Comparison of ENCODE assay signal across 8 cellular contexts in genomic region chr17:81923302-81924260, GRCh38. TPM values are rescaled to one million over a fixed set of nuclear protein-coding genes. Genes with fewer than 3 reads are reported as not detected.
DNase-seq lines count a peak whose midpoint lies in the region; ATAC-seq and TF ChIP-seq lines count a peak whose summit lies in the region.

No MANE protein-coding gene starts in this region.

- peak overlapping the region; percentile 96 for H3K4ac ChIP-seq in IMR-90 (ENCODE audit: low read depth, low read length)

- H3K79me1 ChIP-seq in IMR-90 (ENCODE audit: low read depth in 1 of 2, low read length in 2 of 2): peaks cover 16 to 70% of the 10 kb centered on the region in 2 experiments; a peak in 3 of 4 replicates

- peak overlapping the region; percentile 97 for H2AK5ac ChIP-seq in IMR-90 (ENCODE audit: low read depth, low read length)

- peaks cover 75% of the 10 kb centered on the region for H4K20me1 ChIP-seq in IMR-90 (ENCODE audit: insufficient read depth, low read length)

- H3K4me1 Mint-ChIP-seq in naive thymus-derived CD8-positive, alpha-beta T cell: peaks cover 9 to 41% (median 20%) of the 10 kb centered on the region in 4 donors

- peaks cover 35% of the 10 kb centered on the region for H3K4me1 ChIP-seq in IMR-90 (ENCODE audit: control insufficient read depth, insufficient read depth, low read length)

- H2BK5ac ChIP-seq in IMR-90 (ENCODE audit: low read depth, low read length, poor library complexity, severe bottlenecking): peak overlapping the region; percentile 83

- POLR2A ChIA-PET in IMR-90 (lab: Charles Lee; ENCODE audit: unreplicated experiment): no interaction called here
- POLR2A ChIA-PET in naive thymus-derived CD8-positive, alpha-beta T cell (lab: Charles Lee): interaction anchor here (0.7 to 1.3 kb wide), 4 partner anchors 10 to 222 kb away, joined by 3 read pairs; no protein-coding TSS in a partner anchor

- peaks cover 0 to 2% (median 0%) of the 10 kb centered on the region in 3 donors for H3K36me3 Mint-ChIP-seq in naive thymus-derived CD8-positive, alpha-beta T cell

- H3K23ac ChIP-seq in IMR-90 (ENCODE audit: low read depth, low read length): peak overlapping the region; percentile 79

- no peaks in the 10 kb centered on the region for H3K27me3 ChIP-seq in IMR-90 (ENCODE audit: control insufficient read depth, insufficient read depth, low read length)

- no peak overlapping the region for H3K4me3 Mint-ChIP-seq in naive thymus-derived CD8-positive, alpha-beta T cell

- H3K9me3 ChIP-seq in IMR-90 (ENCODE audit: control insufficient read depth, insufficient read depth, low read length): no peaks in the 10 kb centered on the region

- peaks cover 32% of the 10 kb centered on the region for H3K36me3 ChIP-seq in IMR-90 (ENCODE audit: control insufficient read depth, insufficient read depth, low read length)

- CTCF ChIA-PET in IMR-90 (lab: Yijun Ruan, JAX): no interaction called here

- peak; percentile 83 for DNase-seq in AG20443 (ENCODE audit: low spot score)
- DNase-seq in IMR-90: peak; percentile 72
- no peak for DNase-seq in astrocyte of the cerebellum (ENCODE audit: low read depth)
- DNase-seq in hypothalamus (lab: John Stamatoyannopoulos, UW): peak in 34 of 51 donors; percentile 7 to 66 (median 40)
- DNase-seq in skeletal muscle cell (ENCODE audit: low read depth): peak; percentile 45
- DNase-seq in naive thymus-derived CD8-positive, alpha-beta T cell: no peak
- DNase-seq in activated gamma-delta T cell (lab: John Stamatoyannopoulos, UW): no peak

- TF ChIP-seq RAD21 in IMR-90 (IDR thresholded peaks at IDR 0.05; ENCODE audit: low read length): no peak

- TF ChIP-seq POLR2A in IMR-90 (IDR thresholded peaks at IDR 0.05; ENCODE audit: low read depth, low read length): peak; percentile 35; the same call in 1 of the 2 replicates

- in situ Hi-C loops in IMR-90 (cut with MboI; ENCODE audit: low sequenced_read_pairs): no loop called here
- in situ Hi-C loops in astrocyte of the cerebellum (cut with HindIII; ENCODE audit: low sequenced_read_pairs): no loop called here

- peak overlapping the region; percentile 34 for H3K4me3 ChIP-seq in IMR-90 (ENCODE audit: insufficient read depth, low read depth, low read length)
- peak overlapping the region; percentile 26 for H3K4me3 ChIP-seq in astrocyte of the cerebellum (ENCODE audit: low read depth, low read length)
- peak overlapping the region; percentile 27 for H3K4me3 ChIP-seq in skeletal muscle cell (ENCODE audit: low read depth, low read length)

- TF ChIP-seq CTCF in IMR-90 (conservative IDR thresholded peaks at IDR 0.05; ENCODE audit: low read depth, low read length) (no peak), astrocyte of the cerebellum (IDR thresholded peaks at IDR 0.05; ENCODE audit: low read depth, low read length, missing control alignments) (no peak)

- no TSS peak for BruUV-seq in IMR-90 (replicated peaks; lab: Mats Ljungman, UMichigan)

- peak overlapping the region; percentile 93 for H3K27ac ChIP-seq in IMR-90 (ENCODE audit: insufficient read depth, low read length)

- H4K91ac ChIP-seq in IMR-90 (ENCODE audit: insufficient read depth, low read depth, low read length): peak overlapping the region; percentile 72

- no peak overlapping the region for H2BK15ac ChIP-seq in IMR-90 (ENCODE audit: low read depth, low read length)

- peaks cover 21% of the 10 kb centered on the region for H3K9me1 ChIP-seq in IMR-90 (ENCODE audit: insufficient read depth, low read length)

- H3K27me3 Mint-ChIP-seq in naive thymus-derived CD8-positive, alpha-beta T cell: peaks cover 0 to 2% (median 0%) of the 10 kb centered on the region in 5 donors

- dilution Hi-C loops in IMR-90 (cut with HindIII; ENCODE audit: low sequenced_read_pairs, unreplicated experiment): no loop called here

- H2AK9ac ChIP-seq in IMR-90 (replicated peaks; ENCODE audit: low read depth, low read length, poor library complexity): peak overlapping the region; percentile 91

- H4K8ac ChIP-seq in IMR-90 (ENCODE audit: low read depth in 2 of 2, low read length in 2 of 2): peak overlapping the region; percentile 40 to 79; a peak in 3 of 4 replicates

- intact Hi-C loops in IMR-90 (cut with micrococcal nuclease): no loop called here

- H4K5ac ChIP-seq in IMR-90 (ENCODE audit: low read depth, low read length): peak overlapping the region; percentile 69; the same call in 1 of the 2 replicates

- ATAC-seq in IMR-90 (ENCODE audit: low read depth): peak; percentile 38
- ATAC-seq in HG02798 (IDR thresholded peaks at IDR 0.05; ENCODE audit: poor library complexity, unreplicated experiment): no peak
- no peak for ATAC-seq in naive thymus-derived CD8-positive, alpha-beta T cell

- H2AFZ ChIP-seq in IMR-90 (replicated peaks; ENCODE audit: low read length, poor library complexity): peak overlapping the region; percentile 82

- peak overlapping the region; percentile 62 for H2BK20ac ChIP-seq in IMR-90 (ENCODE audit: low read depth, low read length)

- H3K14ac ChIP-seq in IMR-90 (replicated peaks; ENCODE audit: low read depth, low read length): peak overlapping the region; percentile 92; the same call in 1 of the 2 replicates

- H3K4me2 ChIP-seq in IMR-90 (ENCODE audit: low read depth, low read length): peak overlapping the region; percentile 94

- WGBS in IMR-90 (ENCODE audit: extremely low coverage in 2 of 2, insufficient read length in 1 of 2), 2 experiments: 16% methylated on average over 17 of the region's 32 CpGs; no CpG with 5 or more reads in 1 of the 2 experiments

- no peaks in the 10 kb centered on the region for H3K9me3 Mint-ChIP-seq in naive thymus-derived CD8-positive, alpha-beta T cell

- H3K56ac ChIP-seq in IMR-90 (ENCODE audit: extremely low read depth, insufficient read depth, low read length): no peak overlapping the region; the same call in 1 of the 2 replicates

- peak overlapping the region; percentile 80 for H3K9ac ChIP-seq in IMR-90 (ENCODE audit: low read depth, low read length)

- H2BK120ac ChIP-seq in IMR-90 (ENCODE audit: low read depth, low read length): peak overlapping the region; percentile 85

- H3K18ac ChIP-seq in IMR-90 (ENCODE audit: low read depth, low read length): peak overlapping the region; percentile 17; the same call in 1 of the 2 replicates

- peak overlapping the region in 2 of 10 donors; percentile 31 to 52 for H3K27ac Mint-ChIP-seq in naive thymus-derived CD8-positive, alpha-beta T cell

TF ChIP-seq in IMR-90, 13 proteins besides CTCF, POLR2A, EP300 and RAD21 (continues in another document):
- TF ChIP-seq CEBPB (IDR thresholded peaks at IDR 0.05; ENCODE audit: low read depth, low read length): peak; percentile 53
- TF ChIP-seq, protein P1, sequence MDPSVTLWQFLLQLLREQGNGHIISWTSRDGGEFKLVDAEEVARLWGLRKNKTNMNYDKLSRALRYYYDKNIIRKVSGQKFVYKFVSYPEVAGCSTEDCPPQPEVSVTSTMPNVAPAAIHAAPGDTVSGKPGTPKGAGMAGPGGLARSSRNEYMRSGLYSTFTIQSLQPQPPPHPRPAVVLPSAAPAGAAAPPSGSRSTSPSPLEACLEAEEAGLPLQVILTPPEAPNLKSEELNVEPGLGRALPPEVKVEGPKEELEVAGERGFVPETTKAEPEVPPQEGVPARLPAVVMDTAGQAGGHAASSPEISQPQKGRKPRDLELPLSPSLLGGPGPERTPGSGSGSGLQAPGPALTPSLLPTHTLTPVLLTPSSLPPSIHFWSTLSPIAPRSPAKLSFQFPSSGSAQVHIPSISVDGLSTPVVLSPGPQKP (IDR thresholded peaks at IDR 0.05; ENCODE audit: borderline replicate concordance, low read depth, low read length): no peak
- TF ChIP-seq FOS (IDR thresholded peaks at IDR 0.05; ENCODE audit: low read depth, low read length): no peak
- peak; percentile 96 for TF ChIP-seq NFE2L2 (IDR thresholded peaks at IDR 0.05; ENCODE audit: low read depth, low read length)

RNA-seq across cellular contexts. Expression of gene MAFG, which starts 4.0 kb away (rescaled TPM):
- total RNA-seq in IMR-90 (2012; rRNA removed): 6.1 and 6.4 TPM in 2 replicates
- 14.3 and 15.4 TPM in 2 replicates for polyA plus RNA-seq in IMR-90 (2012; rRNA removed)
- polyA plus RNA-seq in IMR-90 (2012; cell fraction: cytosol; rRNA removed): 12.4 and 15.1 TPM in 2 replicates
- polyA plus RNA-seq in IMR-90 (2012; cell fraction: nucleus; rRNA removed; ENCODE audit: low replicate concordance): 82.7 and 90.6 TPM in 2 replicates
- 10 to 100 TPM; 17.1 to 18.0 TPM for total RNA-seq in naive thymus-derived CD8-positive, alpha-beta T cell
- polyA plus RNA-seq in naive thymus-derived CD8-positive, alpha-beta T cell: 1 to 10 TPM; 1.2 to 2.5 (median 2.2) TPM

RNA-seq across cellular contexts. Expression of gene SIRT7, which starts 5.6 kb away (rescaled TPM):
- total RNA-seq in IMR-90 (2012; rRNA removed): 13.9 and 14.5 TPM in 2 replicates
- polyA plus RNA-seq in IMR-90 (2012; rRNA removed): 19.8 and 20.5 TPM in 2 replicates
- polyA plus RNA-seq in IMR-90 (2012; cell fraction: cytosol; rRNA removed): 8.3 and 10.9 TPM in 2 replicates
- polyA plus RNA-seq in IMR-90 (2012; cell fraction: nucleus; rRNA removed; ENCODE audit: low replicate concordance): 74.8 and 246 TPM in 2 replicates
- total RNA-seq in naive thymus-derived CD8-positive, alpha-beta T cell: 10 to 100 TPM; 66.5 to 70.8 TPM
- polyA plus RNA-seq in naive thymus-derived CD8-positive, alpha-beta T cell: 10 to 100 TPM; 21.3 to 30.6 (median 25.6) TPM

RNA-seq across cellular contexts. Expression of gene PCYT2, which starts 12.4 kb away (rescaled TPM):
- 31.9 and 37.3 TPM in 2 replicates for total RNA-seq in IMR-90 (2012; rRNA removed)
- polyA plus RNA-seq in IMR-90 (2012; rRNA removed): 38.5 and 43.0 TPM in 2 replicates
- polyA plus RNA-seq in IMR-90 (2012; cell fraction: cytosol; rRNA removed): 21.7 and 31.1 TPM in 2 replicates
- polyA plus RNA-seq in IMR-90 (2012; cell fraction: nucleus; rRNA removed; ENCODE audit: low replicate concordance): 47.8 and 104 TPM in 2 replicates
- 10 to 100 TPM; 34.9 to 38.5 TPM for total RNA-seq in naive thymus-derived CD8-positive, alpha-beta T cell
- polyA plus RNA-seq in naive thymus-derived CD8-positive, alpha-beta T cell: 10 to 100 TPM; 22.9 to 24.0 (median 23.7) TPM

RNA-seq across cellular contexts. Expression of gene PYCR1, which starts 13.5 kb away (rescaled TPM):
- 95.0 and 115 TPM in 2 replicates for total RNA-seq in IMR-90 (2012; rRNA removed)
- polyA plus RNA-seq in IMR-90 (2012; rRNA removed): 177 and 181 TPM in 2 replicates
- polyA plus RNA-seq in IMR-90 (2012; cell fraction: cytosol; rRNA removed): 73.1 and 242 TPM in 2 replicates
- polyA plus RNA-seq in IMR-90 (2012; cell fraction: nucleus; rRNA removed; ENCODE audit: low replicate concordance): 94.9 and 231 TPM in 2 replicates
- total RNA-seq in naive thymus-derived CD8-positive, alpha-beta T cell: 1 to 10 TPM; 5.7 to 9.1 TPM
- 1 to 10 TPM; 2.9 to 4.8 (median 3.0) TPM for polyA plus RNA-seq in naive thymus-derived CD8-positive, alpha-beta T cell

RNA-seq across cellular contexts. Expression of gene NPB, which starts 21.5 kb away (rescaled TPM):
- total RNA-seq in IMR-90 (2012; rRNA removed): under 0.01 TPM in 1 of 2 replicates, not detected in the other
- polyA plus RNA-seq in IMR-90 (2012; rRNA removed): 0.51 and 1.2 TPM in 2 replicates
- polyA plus RNA-seq in IMR-90 (2012; cell fraction: cytosol; rRNA removed): 6.3 and 8.4 TPM in 2 replicates
- 0.63 and 1.9 TPM in 2 replicates for polyA plus RNA-seq in IMR-90 (2012; cell fraction: nucleus; rRNA removed; ENCODE audit: low replicate concordance)
- total RNA-seq in naive thymus-derived CD8-positive, alpha-beta T cell: 1 to 10 TPM in 1 of 2 experiments, under 1 TPM in 1; 0.69 to 1.0 TPM
- not detected for polyA plus RNA-seq in naive thymus-derived CD8-positive, alpha-beta T cell

Comparison
In these comparisons a context has a peak if more than half of its experiments do, and no peak if none do; other contexts are left out.
1. DNase-seq: peak in AG20443 (single experiment), IMR-90 (single experiment), hypothalamus (34 of 51) and skeletal muscle cell (single experiment); none in astrocyte of the cerebellum (single experiment), naive thymus-derived CD8-positive, alpha-beta T cell (0 of 10) and activated gamma-delta T cell (single experiment).
2. Peak in every context shown above with its lines, with median percentiles within 50 percentile points of each other: H3K4me3 ChIP-seq.